11 cellular contexts compared by ENCODE assay signal in the genomic region with DNA sequence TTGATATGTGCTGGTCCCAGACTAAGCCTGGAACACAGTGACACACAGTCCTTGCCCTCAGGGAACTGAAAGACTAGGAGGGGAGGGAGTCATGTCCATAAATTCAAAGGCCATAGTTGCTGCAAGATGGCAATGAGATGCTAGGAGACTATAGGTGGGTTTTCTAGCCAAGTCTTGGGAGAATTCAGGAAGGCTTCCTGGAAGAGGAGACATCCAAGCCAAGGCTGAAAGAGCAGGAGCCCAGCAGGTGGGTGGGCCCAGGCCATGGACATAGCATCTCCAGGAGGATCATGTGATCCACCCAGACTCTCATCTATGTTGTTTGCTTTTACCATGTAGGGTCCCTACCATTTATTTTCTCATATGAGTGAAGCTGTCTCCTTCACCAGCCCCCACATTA.
"Had no signal": no experiment of that assay in that cellular context is flagged by ENCODE, and none has a peak within 500 bp of the region (broad histone marks: within the 10 kb centered on the region; RNA-seq: fewer than 3 reads in every experiment).

No MANE protein-coding gene starts in this region.

- DNase-seq: GM23248, GOT3, H7, H9, HCEC 1CT, HFFc6 had no signal

- H3K9ac ChIP-seq: GM23248 had no signal

- H3K4me3 ChIP-seq: GM23248, GM23338, HAP-1 had no signal

- H3K4me1 ChIP-seq: HAP-1 had no signal

- H3K36me3 ChIP-seq: HAP-1 had no signal

- H2AFZ ChIP-seq: GM23248, GM23338 had no signal

- ATAC-seq: GM23338, HCT116 had no signal

- H3K9me3 ChIP-seq: HAP-1 had no signal

- H3K27ac ChIP-seq: GM23248 had no signal

- H3K4me2 ChIP-seq: GM23338 had no signal

- FAIRE-seq: H1, H54 had no signal
